17 cellular contexts compared by ENCODE assay signal in genomic region chr1:167515893-167516321, GRCh38. TPM values are rescaled to one million over a fixed set of nuclear protein-coding genes. Genes with fewer than 3 reads are reported as not detected.
DNase-seq lines count a peak whose midpoint lies in the region; ATAC-seq and TF ChIP-seq lines count a peak whose summit lies in the region.
"Had no signal": no experiment of that assay in that cellular context is flagged by ENCODE, and none has a peak within 500 bp of the region (broad histone marks: within the 10 kb centered on the region; RNA-seq: fewer than 3 reads in every experiment).

No MANE protein-coding gene starts in this region.

- no peaks in the 10 kb centered on the region for H3K36me3 ChIP-seq in CD4-positive, alpha-beta memory T cell (ENCODE audit: insufficient read depth, low read length)
- H3K36me3 ChIP-seq in DND-41 (ENCODE audit: insufficient read depth, low read length) (peaks cover 41% of the 10 kb centered on the region), SK-N-SH (replicated peaks in 1 of 2; ENCODE audit: control insufficient read depth in 1 of 2, insufficient read depth in 2 of 2, low read length in 1 of 2) (no peaks in the 10 kb centered on the region)
- H3K36me3 ChIP-seq: BLaER1, left ventricle myocardium inferior, SJCRH30, thoracic aorta had no signal

- peak overlapping the region; percentile 97 to 100 (median 99) for H3K27ac Mint-ChIP-seq in CD4-positive, alpha-beta memory T cell
- peak overlapping the region; percentile 99 for H3K27ac Mint-ChIP-seq in activated T-helper 2 cell treated with anti-CD3 and anti-CD28 coated beads, Interferon-gamma antibody, Interleukin-2, Interleukin-4, amounts not matched to agents 10 μg/mL and 5 μg/mL and 100 μg/mL, durations not matched to agents 14 hours and 24 hours and 36 hours
- peak overlapping the region; percentile 97 to 100 (median 99) for H3K27ac Mint-ChIP-seq in naive thymus-derived CD8-positive, alpha-beta T cell
- H3K27ac Mint-ChIP-seq: dendritic cell treated with granulocyte-macrophage colony-stimulating factor and Interleukin-4, amounts not matched to agents 40 ng/mL and 50 ng/mL, for 4 days had no signal

- POLR2A ChIA-PET in CD4-positive, alpha-beta memory T cell (lab: Charles Lee; ENCODE audit: partially characterized antibody): interaction anchor here (0.7 to 7.2 kb wide), 23 partner anchors 9 to 295 kb away, joined by 3 to 236 read pairs (median 17); partner anchors contain the start of genes CREG1 and POU2F1
- POLR2A ChIA-PET in naive thymus-derived CD8-positive, alpha-beta T cell (lab: Charles Lee): interaction anchor here (0.6 to 6.6 kb wide), 18 partner anchors 11 to 426 kb away, joined by 3 to 124 read pairs (median 24); partner anchors contain the start of genes CREG1, GPA33 and RCSD1
- POLR2A ChIA-PET in SK-N-SH (lab: Yijun Ruan, JAX): no interaction called here
- POLR2A ChIA-PET in HEK293T (lab: Yijun Ruan, JAX): interaction anchor here (1.5 kb wide), 1 partner anchor 295 kb away, joined by 4 read pairs; the partner anchor contains the start of gene POU2F1

- H3K27me3 Mint-ChIP-seq in CD4-positive, alpha-beta memory T cell: no peaks in the 10 kb centered on the region
- peaks cover 1% of the 10 kb centered on the region for H3K27me3 Mint-ChIP-seq in activated T-helper 2 cell treated with anti-CD3 and anti-CD28 coated beads, Interferon-gamma antibody, Interleukin-2, Interleukin-4, amounts not matched to agents 10 μg/mL and 5 μg/mL and 100 μg/mL, durations not matched to agents 14 hours and 24 hours and 36 hours (ENCODE audit: low read depth)
- H3K27me3 Mint-ChIP-seq in naive thymus-derived CD8-positive, alpha-beta T cell: no peaks in the 10 kb centered on the region

- no peaks in the 10 kb centered on the region for H3K9me3 Mint-ChIP-seq in CD4-positive, alpha-beta memory T cell
- no peaks in the 10 kb centered on the region for H3K9me3 Mint-ChIP-seq in activated T-helper 2 cell treated with anti-CD3 and anti-CD28 coated beads, Interferon-gamma antibody, Interleukin-2, Interleukin-4, amounts not matched to agents 10 μg/mL and 5 μg/mL and 100 μg/mL, durations not matched to agents 14 hours and 24 hours and 36 hours
- no peaks in the 10 kb centered on the region for H3K9me3 Mint-ChIP-seq in naive thymus-derived CD8-positive, alpha-beta T cell
- H3K9me3 Mint-ChIP-seq: dendritic cell treated with granulocyte-macrophage colony-stimulating factor and Interleukin-4, amounts not matched to agents 40 ng/mL and 50 ng/mL, for 4 days had no signal

- no peaks in the 10 kb centered on the region for H3K9me3 ChIP-seq in CD4-positive, alpha-beta memory T cell (ENCODE audit: control insufficient read depth in 1 of 2, low read length in 2 of 2)
- H3K9me3 ChIP-seq in DND-41 (ENCODE audit: insufficient read depth, low read length, severe bottlenecking) (no peaks in the 10 kb centered on the region), SK-N-SH (no peaks in the 10 kb centered on the region)
- H3K9me3 ChIP-seq: BLaER1, left ventricle myocardium inferior, SJCRH30, thoracic aorta had no signal

- peaks cover 68% of the 10 kb centered on the region for H3K4me1 ChIP-seq in CD4-positive, alpha-beta memory T cell (ENCODE audit: insufficient read depth, low read length)
- H3K4me1 ChIP-seq in DND-41 (ENCODE audit: insufficient read depth, low read length) (peaks cover 80% of the 10 kb centered on the region), SK-N-SH (ENCODE audit: control insufficient read depth in 1 of 2, insufficient read depth in 2 of 2, low read depth in 1 of 2, low read length in 1 of 2) (no peaks in the 10 kb centered on the region)
- H3K4me1 ChIP-seq: left ventricle myocardium inferior, parathyroid adenoma had no signal

- H4K20me1 ChIP-seq in DND-41 (ENCODE audit: insufficient read depth, low read length) (peaks cover 24% of the 10 kb centered on the region), SK-N-SH (ENCODE audit: insufficient read depth) (no peaks in the 10 kb centered on the region)
- H4K20me1 ChIP-seq: BLaER1 had no signal

- H3K79me2 ChIP-seq in DND-41 (ENCODE audit: insufficient read depth, low read length) (peaks cover 77% of the 10 kb centered on the region), SK-N-SH (ENCODE audit: insufficient read depth) (no peaks in the 10 kb centered on the region)
- H3K79me2 ChIP-seq: parathyroid adenoma had no signal

- no peaks in the 10 kb centered on the region for H3F3A ChIP-seq in SK-N-SH (replicated peaks; ENCODE audit: insufficient read depth)

- peak overlapping the region; percentile 95 to 100 (median 99) for H3K4me3 Mint-ChIP-seq in CD4-positive, alpha-beta memory T cell
- H3K4me3 Mint-ChIP-seq in activated T-helper 2 cell treated with anti-CD3 and anti-CD28 coated beads, Interferon-gamma antibody, Interleukin-2, Interleukin-4, amounts not matched to agents 10 μg/mL and 5 μg/mL and 100 μg/mL, durations not matched to agents 14 hours and 24 hours and 36 hours (ENCODE audit: low read depth): peak overlapping the region; percentile 95
- H3K4me3 Mint-ChIP-seq in naive thymus-derived CD8-positive, alpha-beta T cell: peak overlapping the region; percentile 93 to 100 (median 99)
- H3K4me3 Mint-ChIP-seq: dendritic cell treated with granulocyte-macrophage colony-stimulating factor and Interleukin-4, amounts not matched to agents 40 ng/mL and 50 ng/mL, for 4 days had no signal

- H3K36me3 Mint-ChIP-seq in CD4-positive, alpha-beta memory T cell: peaks cover 43 to 68% of the 10 kb centered on the region in 2 donors
- H3K36me3 Mint-ChIP-seq in activated T-helper 2 cell treated with anti-CD3 and anti-CD28 coated beads, Interferon-gamma antibody, Interleukin-2, Interleukin-4, amounts not matched to agents 10 μg/mL and 5 μg/mL and 100 μg/mL, durations not matched to agents 14 hours and 24 hours and 36 hours (ENCODE audit: low read depth): peaks cover 67% of the 10 kb centered on the region
- H3K36me3 Mint-ChIP-seq in naive thymus-derived CD8-positive, alpha-beta T cell: peaks cover 0 to 44% (median 27%) of the 10 kb centered on the region in 3 donors

- TF ChIP-seq RAD21 in SK-N-SH (IDR thresholded peaks at IDR 0.05; ENCODE audit: low read length): no peak

- H3K4me1 Mint-ChIP-seq in CD4-positive, alpha-beta memory T cell: peaks cover 35 to 85% (median 52%) of the 10 kb centered on the region in 4 donors
- H3K4me1 Mint-ChIP-seq in activated T-helper 2 cell treated with anti-CD3 and anti-CD28 coated beads, Interferon-gamma antibody, Interleukin-2, Interleukin-4, amounts not matched to agents 10 μg/mL and 5 μg/mL and 100 μg/mL, durations not matched to agents 14 hours and 24 hours and 36 hours (ENCODE audit: low read depth): peaks cover 54% of the 10 kb centered on the region
- H3K4me1 Mint-ChIP-seq in naive thymus-derived CD8-positive, alpha-beta T cell: peaks cover 24 to 66% (median 57%) of the 10 kb centered on the region in 4 donors

- H3K4me2 ChIP-seq in DND-41 (ENCODE audit: insufficient read depth, low read length) (peak overlapping the region; percentile 84), SK-N-SH (no peak overlapping the region)
- H3K4me2 ChIP-seq: BLaER1 had no signal

- TF ChIP-seq EP300 in SK-N-SH (IDR thresholded peaks at IDR 0.05; ENCODE audit: borderline replicate concordance in 1 of 2, low read depth in 1 of 2, low read length in 1 of 2): no peak

- H3K9me2 ChIP-seq in SK-N-SH: no peaks in the 10 kb centered on the region

- DNase-seq in CD4-positive, alpha-beta memory T cell: no peak
- no peak for DNase-seq in DND-41
- DNase-seq in activated T-helper 2 cell treated with anti-CD3 and anti-CD28 coated beads, Interferon-gamma antibody, Interleukin-2, Interleukin-4, amounts not matched to agents 10 μg/mL and 5 μg/mL and 100 μg/mL, durations not matched to agents 14 hours and 24 hours and 36 hours (ENCODE audit: low spot score): no peak
- DNase-seq in naive thymus-derived CD8-positive, alpha-beta T cell: no peak
- DNase-seq in NCI-H69 (lab: John Stamatoyannopoulos, UW): no peak
- DNase-seq in SK-N-SH: no peak
- DNase-seq in HEK293T (ENCODE audit: extremely low spot score): no peak
- DNase-seq: HCEC 1CT, left ventricle myocardium inferior, NCI-H526 treated with DMSO at 0.1 percent for 48 hours, PC-3, SJCRH30 had no signal

- WGBS in SK-N-SH (ENCODE audit: low lambda C conversion rate): 62% methylated on average over 3 of the region's 4 CpGs

- H2AFZ ChIP-seq in DND-41 (ENCODE audit: low read depth, low read length) (no peak overlapping the region), SK-N-SH (ENCODE audit: low read depth) (no peak overlapping the region)
- H2AFZ ChIP-seq: parathyroid adenoma had no signal

- no peaks in the 10 kb centered on the region for H3K27me3 ChIP-seq in CD4-positive, alpha-beta memory T cell (ENCODE audit: insufficient read depth, low read length)
- H3K27me3 ChIP-seq in DND-41 (ENCODE audit: insufficient read depth, low read length, poor library complexity) (no peaks in the 10 kb centered on the region), SK-N-SH (ENCODE audit: insufficient read depth) (no peaks in the 10 kb centered on the region; the same call in 1 of the 2 replicates)
- H3K27me3 ChIP-seq: BLaER1, SJCRH30 had no signal

- H3K4me3 ChIP-seq in CD4-positive, alpha-beta memory T cell (ENCODE audit: low read length in 2 of 2): peak overlapping the region; percentile 82 to 83
- peak overlapping the region; percentile 79 to 83; a peak in 3 of 4 replicates for H3K4me3 ChIP-seq in DND-41 (ENCODE audit: low read depth in 1 of 2, low read length in 2 of 2)
- no peak overlapping the region for H3K4me3 ChIP-seq in SK-N-SH (ENCODE audit: low read depth in 2 of 2, low read length in 1 of 2)
- H3K4me3 ChIP-seq: BLaER1, left ventricle myocardium inferior, SJCRH30, thoracic aorta had no signal

- H3K9ac ChIP-seq in DND-41 (ENCODE audit: low read depth, low read length): peak overlapping the region; percentile 77
- no peak overlapping the region for H3K9ac ChIP-seq in SK-N-SH
- H3K9ac ChIP-seq: BLaER1, parathyroid adenoma had no signal

- TF ChIP-seq CTCF in DND-41 (IDR thresholded peaks at IDR 0.05; ENCODE audit: borderline replicate concordance, extremely low read depth, low read length, poor library complexity, severe bottlenecking) (no peak), SK-N-SH (IDR thresholded peaks at IDR 0.05) (no peak)

- intact Hi-C loops in CD4-positive, alpha-beta memory T cell (cut with micrococcal nuclease): loop anchor here (2.0 to 5.0 kb wide), 4 partner anchors 23 to 295 kb away; partner anchors contain the start of gene POU2F1
- intact Hi-C loops in activated T-helper 2 cell treated with anti-CD3 and anti-CD28 coated beads, Interferon-gamma antibody, Interleukin-2, Interleukin-4, amounts not matched to agents 10 μg/mL and 5 μg/mL and 100 μg/mL, durations not matched to agents 14 hours and 24 hours and 36 hours (cut with micrococcal nuclease): loop anchor here (2.0 to 5.0 kb wide), 3 partner anchors 23 to 44 kb away; partner anchors contain the start of gene CREG1

- CTCF ChIA-PET in CD4-positive, alpha-beta memory T cell (lab: Charles Lee; ENCODE audit: partially characterized antibody): interaction anchor here (1.1 to 8.3 kb wide), 18 partner anchors 7 to 295 kb away, joined by 3 to 146 read pairs (median 16); partner anchors contain the start of gene POU2F1
- CTCF ChIA-PET in SK-N-SH (lab: Yijun Ruan, JAX): interaction anchor here (1.3 to 3.9 kb wide), 7 partner anchors 17 to 606 kb away, joined by 3 to 13 read pairs (median 6); no protein-coding TSS in a partner anchor
- CTCF ChIA-PET in HEK293T (lab: Yijun Ruan, JAX): interaction anchor here (0.7 kb wide), 1 partner anchor 149 kb away, joined by 3 read pairs; no protein-coding TSS in a partner anchor

- no peak for ATAC-seq in DND-41 (ENCODE audit: insufficient read depth, low read depth)
- no peak for ATAC-seq in naive thymus-derived CD8-positive, alpha-beta T cell
- ATAC-seq: PC-3 had no signal

- peak overlapping the region; percentile 94 for H3K27ac ChIP-seq in CD4-positive, alpha-beta memory T cell (ENCODE audit: low read depth, low read length)
- H3K27ac ChIP-seq in DND-41 (ENCODE audit: low read length) (peak overlapping the region; percentile 95), SK-N-SH (ENCODE audit: low read depth in 2 of 2, low read length in 1 of 2) (no peak overlapping the region)
- H3K27ac ChIP-seq: BLaER1, left ventricle myocardium inferior, parathyroid adenoma, thoracic aorta had no signal

RNA-seq across cellular contexts. Expression of gene CD247, which starts 2.4 kb away (rescaled TPM):
- total RNA-seq in CD4-positive, alpha-beta memory T cell: 100 to 1,000 TPM; 340 to 341 TPM
- 100 to 1,000 TPM; 260 to 404 TPM for polyA plus RNA-seq in CD4-positive, alpha-beta memory T cell
- total RNA-seq in activated T-helper 2 cell treated with anti-CD3 and anti-CD28 coated beads, Interferon-gamma antibody, Interleukin-2, Interleukin-4, amounts not matched to agents 10 μg/mL and 5 μg/mL and 100 μg/mL, durations not matched to agents 14 hours and 24 hours and 36 hours: 193 and 196 TPM in 2 replicates
- total RNA-seq in naive thymus-derived CD8-positive, alpha-beta T cell: 100 to 1,000 TPM; 300 to 308 TPM
- polyA plus RNA-seq in naive thymus-derived CD8-positive, alpha-beta T cell: 100 to 1,000 TPM; 244 to 325 (median 310) TPM
- polyA plus RNA-seq in SK-N-SH (2012; rRNA removed): 0.08 TPM in 1 of 2 replicates, not detected in the other
- polyA plus RNA-seq in SK-N-SH (2012; cell fraction: cytosol; rRNA removed): 0.05 TPM in 1 of 2 replicates, not detected in the other
- polyA plus RNA-seq in SK-N-SH (2012; cell fraction: nucleus; rRNA removed): 0.04 TPM in 1 of 2 replicates, not detected in the other
- total RNA-seq: LHCN-M2, PC-3 had no signal

RNA-seq across cellular contexts. Expression of gene CREG1, which starts 37.7 kb away (rescaled TPM):
- 10 to 100 TPM; 21.0 to 21.7 TPM for total RNA-seq in CD4-positive, alpha-beta memory T cell
- 10 to 100 TPM; 19.4 to 27.7 TPM for polyA plus RNA-seq in CD4-positive, alpha-beta memory T cell
- 13.8 and 15.6 TPM in 2 replicates for total RNA-seq in activated T-helper 2 cell treated with anti-CD3 and anti-CD28 coated beads, Interferon-gamma antibody, Interleukin-2, Interleukin-4, amounts not matched to agents 10 μg/mL and 5 μg/mL and 100 μg/mL, durations not matched to agents 14 hours and 24 hours and 36 hours
- total RNA-seq in naive thymus-derived CD8-positive, alpha-beta T cell: 10 to 100 TPM; 13.8 to 15.5 TPM
- polyA plus RNA-seq in naive thymus-derived CD8-positive, alpha-beta T cell: 10 to 100 TPM; 14.6 to 26.8 (median 23.3) TPM
- 26.1 and 37.0 TPM in 2 replicates for polyA plus RNA-seq in SK-N-SH (2012; rRNA removed)
- polyA plus RNA-seq in SK-N-SH (2012; cell fraction: cytosol; rRNA removed): 40.5 and 46.1 TPM in 2 replicates
- polyA plus RNA-seq in SK-N-SH (2012; cell fraction: nucleus; rRNA removed): 11.2 and 17.5 TPM in 2 replicates

Comparison
In these comparisons a context has a peak if more than half of its experiments do, and no peak if none do; other contexts are left out.
1. H3K27ac ChIP-seq: peak in CD4-positive, alpha-beta memory T cell (single experiment) and DND-41 (single experiment); none in SK-N-SH (0 of 2).
2. H3K4me3 ChIP-seq: peak in CD4-positive, alpha-beta memory T cell (2 of 2) and DND-41 (2 of 2); none in SK-N-SH (0 of 2).
3. Peak in every context shown above with its lines, with median percentiles within 50 percentile points of each other: H3K27ac Mint-ChIP-seq and H3K4me3 Mint-ChIP-seq.